Comparison of ENCODE assay signal across 11 cellular contexts in genomic region chr3:169744332-169745054, GRCh38. TPM values are rescaled to one million over a fixed set of nuclear protein-coding genes. Genes with fewer than 3 reads are reported as not detected.
DNase-seq lines count a peak whose midpoint lies in the region; ATAC-seq and TF ChIP-seq lines count a peak whose summit lies in the region.
"Had no signal": no experiment of that assay in that cellular context is flagged by ENCODE, and none has a peak within 500 bp of the region (broad histone marks: within the 10 kb centered on the region; RNA-seq: fewer than 3 reads in every experiment).

No MANE protein-coding gene starts in this region.

- H3K9ac ChIP-seq in HUES48 (ENCODE audit: low read depth, low read length) = no peak overlapping the region

- CTCF ChIA-PET in Calu3 (lab: Charles Lee) = interaction anchor here (0.5 to 2.4 kb wide), 5 partner anchors 75 to 882 kb away, joined by 3 to 10 read pairs (median 7); no protein-coding TSS in a partner anchor

- TF ChIP-seq CTCF in Calu3 (IDR thresholded peaks at IDR 0.05; ENCODE audit: unreplicated experiment) = peak; percentile 42
- peak; percentile 44 for TF ChIP-seq CTCF in lower lobe of right lung (IDR thresholded peaks at IDR 0.05)

- peaks cover 12% of the 10 kb centered on the region for H3K4me1 Mint-ChIP-seq in Calu3 (ENCODE audit: low read depth, unreplicated experiment)
- H3K4me1 Mint-ChIP-seq in activated T-cell treated with anti-CD3 and anti-CD28 coated beads, Interleukin-2, amount 50 U/mL, for 24 hours (ENCODE audit: low read depth) = peaks cover 13% of the 10 kb centered on the region
- H3K4me1 Mint-ChIP-seq: IgD-negative memory B cell had no signal

- H3K27me3 Mint-ChIP-seq in Calu3 (ENCODE audit: unreplicated experiment) = peaks cover 14% of the 10 kb centered on the region
- peaks cover 23% of the 10 kb centered on the region for H3K27me3 Mint-ChIP-seq in activated T-cell treated with anti-CD3 and anti-CD28 coated beads, Interleukin-2, amount 50 U/mL, for 24 hours

- peak overlapping the region; percentile 54 for H3K27ac ChIP-seq in HUES48 (ENCODE audit: low read depth, low read length)
- H3K27ac ChIP-seq in lower lobe of right lung = no peak overlapping the region

- DNase-seq in Calu3 (no peak), amniotic epithelial cell (ENCODE audit: low read depth) (peak; percentile 18), lower lobe of right lung (no peak)
- no peak for DNase-seq in activated T-cell treated with anti-CD3 and anti-CD28 coated beads, Interleukin-2, amount 50 U/mL, for 24 hours
- DNase-seq: activated CD8-positive, alpha-beta memory T cell treated with anti-CD3 and anti-CD28 coated beads, Interleukin-2, amount 50 U/mL, for 48 hours; stimulated activated CD8-positive, alpha-beta memory T cell treated with anti-CD3 and anti-CD28 coated beads, Interleukin-4, amount 100 ng/mL, for 48 hours had no signal

- H3K36me3 ChIP-seq in HUES48 (ENCODE audit: control insufficient read depth, insufficient read depth, low read length) (no peaks in the 10 kb centered on the region), lower lobe of right lung (no peaks in the 10 kb centered on the region)

- no peak overlapping the region for H3K27ac Mint-ChIP-seq in Calu3 (ENCODE audit: unreplicated experiment)
- H3K27ac Mint-ChIP-seq in activated T-cell treated with anti-CD3 and anti-CD28 coated beads, Interleukin-2, amount 50 U/mL, for 24 hours = no peak overlapping the region
- H3K27ac Mint-ChIP-seq: IgD-negative memory B cell had no signal

- H3K36me3 Mint-ChIP-seq in Calu3 (ENCODE audit: insufficient read depth, unreplicated experiment) = no peaks in the 10 kb centered on the region
- no peaks in the 10 kb centered on the region for H3K36me3 Mint-ChIP-seq in activated T-cell treated with anti-CD3 and anti-CD28 coated beads, Interleukin-2, amount 50 U/mL, for 24 hours (ENCODE audit: low read depth)
- H3K36me3 Mint-ChIP-seq: IgD-negative memory B cell had no signal

- ATAC-seq in lower lobe of right lung = no peak
- ATAC-seq in HG03520 (IDR thresholded peaks at IDR 0.05; ENCODE audit: unreplicated experiment) = no peak
- no peak for ATAC-seq in GM18519 (IDR thresholded peaks at IDR 0.05; ENCODE audit: low FRiP score, unreplicated experiment)
- no peak for ATAC-seq in HG02588 (IDR thresholded peaks at IDR 0.05; ENCODE audit: unreplicated experiment)

- H3K4me1 ChIP-seq in HUES48 (ENCODE audit: control insufficient read depth, insufficient read depth, low read length) (peaks cover 12% of the 10 kb centered on the region), lower lobe of right lung (no peaks in the 10 kb centered on the region)

- H3K9me3 ChIP-seq in HUES48 (ENCODE audit: control insufficient read depth, insufficient read depth, low read length) (no peaks in the 10 kb centered on the region), lower lobe of right lung (no peaks in the 10 kb centered on the region)

- H3K4me3 Mint-ChIP-seq in Calu3 (ENCODE audit: low read depth, unreplicated experiment) = no peak overlapping the region
- no peak overlapping the region for H3K4me3 Mint-ChIP-seq in activated T-cell treated with anti-CD3 and anti-CD28 coated beads, Interleukin-2, amount 50 U/mL, for 24 hours
- H3K4me3 Mint-ChIP-seq: IgD-negative memory B cell had no signal

- BruUV-seq in Calu3 (replicated peaks; lab: Mats Ljungman, UMichigan) = no TSS peak

- intact Hi-C loops in Calu3 (cut with micrococcal nuclease; ENCODE audit: unreplicated experiment) (loop anchor here (1.0 to 10.0 kb wide), 11 partner anchors 76 to 1532 kb away; no protein-coding TSS in a partner anchor), lower lobe of right lung (cut with DNase I) (no loop called here)

- H3K27me3 ChIP-seq in HUES48 (ENCODE audit: control insufficient read depth, insufficient read depth, low read length) (no peaks in the 10 kb centered on the region), lower lobe of right lung (ENCODE audit: low read depth) (no peaks in the 10 kb centered on the region)

- H3K9me3 Mint-ChIP-seq in Calu3 (ENCODE audit: low read depth, unreplicated experiment) = no peaks in the 10 kb centered on the region
- no peaks in the 10 kb centered on the region for H3K9me3 Mint-ChIP-seq in activated T-cell treated with anti-CD3 and anti-CD28 coated beads, Interleukin-2, amount 50 U/mL, for 24 hours
- H3K9me3 Mint-ChIP-seq: IgD-negative memory B cell had no signal

- H3K4me3 ChIP-seq in HUES48 (ENCODE audit: low read depth, low read length) (no peak overlapping the region), lower lobe of right lung (no peak overlapping the region)

RNA-seq across cellular contexts. Expression of gene TERC, which starts 20.4 kb away (rescaled TPM):
- total RNA-seq in Calu3 (2022) (4.7 and 11.0 TPM in 2 replicates), lower lobe of right lung (2.9 TPM)

RNA-seq across cellular contexts. Expression of gene ACTRT3, which starts 24.9 kb away (rescaled TPM):
- total RNA-seq in Calu3 (2022) (2.2 and 2.5 TPM in 2 replicates), lower lobe of right lung (0.92 TPM)

RNA-seq across cellular contexts. Expression of gene MYNN, which starts 28.7 kb away (rescaled TPM):
- total RNA-seq in Calu3 (2022) (19.9 and 22.9 TPM in 2 replicates), lower lobe of right lung (15.0 TPM)
